Comparison of ENCODE assay signal across 1 cellular context in genomic region chr7:43193905-43194304, GRCh38.
TF ChIP-seq lines count a peak whose summit lies in the region.

No MANE protein-coding gene starts in this region.

TF ChIP-seq in GM23338, 12 proteins besides CTCF, POLR2A, EP300 and RAD21 (continued from another document):
- TF ChIP-seq ZNF462 (CRISPR knock-in tag; IDR thresholded peaks at IDR 0.05) (no peak), ZNF331 (CRISPR knock-in tag; IDR thresholded peaks at IDR 0.05; ENCODE audit: low read depth) (no peak), STAT1 (IDR thresholded peaks at IDR 0.05; ENCODE audit: unreplicated experiment) (no peak)
